In genomic region chrX:80181079-80181478, GRCh38 we compare ENCODE assay signal across 16 cellular contexts.
A peak's percentile ranks its signal among the peaks of the same experiment; 100 is the strongest.
DNase-seq lines count a peak whose midpoint lies in the region; ATAC-seq and TF ChIP-seq lines count a peak whose summit lies in the region.
"Had no signal": no experiment of that assay in that cellular context is flagged by ENCODE, and none has a peak within 500 bp of the region (broad histone marks: within the 10 kb centered on the region; RNA-seq: fewer than 3 reads in every experiment).

No MANE protein-coding gene starts in this region.

- no peaks in the 10 kb centered on the region for H3K36me3 Mint-ChIP-seq in mesothelial cell of epicardium
- H3K36me3 Mint-ChIP-seq in activated T-helper 17 cell treated with anti-CD3 and anti-CD28 coated beads, Interleukin-2, amount 50 U/mL, for 72 hours (ENCODE audit: low read depth): no peaks in the 10 kb centered on the region
- H3K36me3 Mint-ChIP-seq in naive thymus-derived CD4-positive, alpha-beta T cell: no peaks in the 10 kb centered on the region
- H3K36me3 Mint-ChIP-seq: CD14-positive monocyte had no signal

- H3K36me3 ChIP-seq in WERI-Rb-1: no peaks in the 10 kb centered on the region
- H3K36me3 ChIP-seq in naive thymus-derived CD4-positive, alpha-beta T cell (ENCODE audit: control insufficient read depth in 2 of 3, insufficient read depth in 3 of 3, low read length in 3 of 3): no peaks in the 10 kb centered on the region
- H3K36me3 ChIP-seq: adrenal gland, uterus had no signal

- H3K27me3 ChIP-seq in WERI-Rb-1 (ENCODE audit: insufficient read depth, low read depth, severe bottlenecking): no peaks in the 10 kb centered on the region
- H3K27me3 ChIP-seq in naive thymus-derived CD4-positive, alpha-beta T cell (ENCODE audit: control insufficient read depth in 2 of 2, insufficient read depth in 2 of 2, low read length in 2 of 2): no peaks in the 10 kb centered on the region
- H3K27me3 ChIP-seq: adrenal gland, uterus had no signal

- intact Hi-C loops in naive thymus-derived CD4-positive, alpha-beta T cell (cut with micrococcal nuclease): no loop called here

- no peak overlapping the region for H3K27ac ChIP-seq in WERI-Rb-1
- H3K27ac ChIP-seq in naive thymus-derived CD4-positive, alpha-beta T cell (ENCODE audit: low read depth, low read length): no peak overlapping the region
- H3K27ac ChIP-seq: adrenal gland, skin epidermis, uterus had no signal

- H3K4me3 Mint-ChIP-seq in mesothelial cell of epicardium: no peak overlapping the region
- H3K4me3 Mint-ChIP-seq in activated T-helper 17 cell treated with anti-CD3 and anti-CD28 coated beads, Interleukin-2, amount 50 U/mL, for 72 hours: no peak overlapping the region
- H3K4me3 Mint-ChIP-seq in naive thymus-derived CD4-positive, alpha-beta T cell: no peak overlapping the region
- H3K4me3 Mint-ChIP-seq: CD14-positive monocyte had no signal

- peak; percentile 15 for TF ChIP-seq CTCF in GM12865 (IDR thresholded peaks at IDR 0.05; ENCODE audit: insufficient read depth, low read depth, low read length, missing control alignments)
- peak; percentile 52 for TF ChIP-seq CTCF in WERI-Rb-1 (IDR thresholded peaks at IDR 0.05; ENCODE audit: low read depth, low read length)
- TF ChIP-seq CTCF in mesothelial cell of epicardium (IDR thresholded peaks at IDR 0.05; ENCODE audit: unreplicated experiment): peak; percentile 38

- no peak overlapping the region for H3K27ac Mint-ChIP-seq in mesothelial cell of epicardium
- H3K27ac Mint-ChIP-seq in activated T-helper 17 cell treated with anti-CD3 and anti-CD28 coated beads, Interleukin-2, amount 50 U/mL, for 72 hours: no peak overlapping the region
- no peak overlapping the region for H3K27ac Mint-ChIP-seq in naive thymus-derived CD4-positive, alpha-beta T cell
- H3K27ac Mint-ChIP-seq: CD14-positive monocyte had no signal

- DNase-seq in GM12865 (ENCODE audit: low read depth): no peak
- no peak for DNase-seq in WERI-Rb-1
- no peak for DNase-seq in mesothelial cell of epicardium (ENCODE audit: low spot score in 2 of 2, unreplicated experiment in 2 of 2)
- DNase-seq in stimulated activated CD4-positive, alpha-beta T cell treated with anti-CD3 and anti-CD28 coated beads, Interleukin-2, amount 100 ng/mL, for 24 hours: no peak
- DNase-seq in naive thymus-derived CD4-positive, alpha-beta T cell: no peak
- DNase-seq: adrenal gland; cerebellar nuclear complex; GDM1; NCI-H1105; NCI-H345; stimulated activated naive CD4-positive, alpha-beta T cell; uterus had no signal

- H3K9me3 Mint-ChIP-seq in mesothelial cell of epicardium: peaks cover 25% of the 10 kb centered on the region
- no peaks in the 10 kb centered on the region for H3K9me3 Mint-ChIP-seq in activated T-helper 17 cell treated with anti-CD3 and anti-CD28 coated beads, Interleukin-2, amount 50 U/mL, for 72 hours
- peaks cover 0 to 4% (median 0%) of the 10 kb centered on the region in 11 donors for H3K9me3 Mint-ChIP-seq in naive thymus-derived CD4-positive, alpha-beta T cell

- H3K4me3 ChIP-seq in GM12865 (ENCODE audit: low read depth, low read length) (no peak overlapping the region), WERI-Rb-1 (ENCODE audit: low read depth, low read length) (no peak overlapping the region)
- no peak overlapping the region for H3K4me3 ChIP-seq in naive thymus-derived CD4-positive, alpha-beta T cell (ENCODE audit: low read length)
- H3K4me3 ChIP-seq: adrenal gland, skin epidermis, uterus had no signal

- no peaks in the 10 kb centered on the region for H3K4me1 Mint-ChIP-seq in mesothelial cell of epicardium
- no peaks in the 10 kb centered on the region for H3K4me1 Mint-ChIP-seq in activated T-helper 17 cell treated with anti-CD3 and anti-CD28 coated beads, Interleukin-2, amount 50 U/mL, for 72 hours
- H3K4me1 Mint-ChIP-seq in naive thymus-derived CD4-positive, alpha-beta T cell: no peaks in the 10 kb centered on the region
- H3K4me1 Mint-ChIP-seq: CD14-positive monocyte had no signal

- CTCF ChIA-PET in naive thymus-derived CD4-positive, alpha-beta T cell (lab: Charles Lee): no interaction called here

- peak; percentile 49 for ATAC-seq in HG03354 (IDR thresholded peaks at IDR 0.05; ENCODE audit: poor library complexity, severe bottlenecking, unreplicated experiment)
- ATAC-seq in activated T-helper 17 cell treated with anti-CD3 and anti-CD28 coated beads, Interleukin-2, amount 50 U/mL, for 72 hours (replicated peaks): no peak
- ATAC-seq in naive thymus-derived CD4-positive, alpha-beta T cell: no peak

- H3K9me3 ChIP-seq in WERI-Rb-1 (ENCODE audit: severe bottlenecking): no peaks in the 10 kb centered on the region
- H3K9me3 ChIP-seq in naive thymus-derived CD4-positive, alpha-beta T cell (ENCODE audit: control insufficient read depth in 2 of 3, low read length in 3 of 3): no peaks in the 10 kb centered on the region
- H3K9me3 ChIP-seq: adrenal gland, uterus had no signal

- POLR2A ChIA-PET in naive thymus-derived CD4-positive, alpha-beta T cell (lab: Charles Lee): no interaction called here

- H3K27me3 Mint-ChIP-seq in mesothelial cell of epicardium (ENCODE audit: low read depth): no peaks in the 10 kb centered on the region
- H3K27me3 Mint-ChIP-seq in activated T-helper 17 cell treated with anti-CD3 and anti-CD28 coated beads, Interleukin-2, amount 50 U/mL, for 72 hours: no peaks in the 10 kb centered on the region
- H3K27me3 Mint-ChIP-seq in naive thymus-derived CD4-positive, alpha-beta T cell: no peaks in the 10 kb centered on the region

- no peaks in the 10 kb centered on the region for H3K4me1 ChIP-seq in naive thymus-derived CD4-positive, alpha-beta T cell (ENCODE audit: control insufficient read depth in 2 of 2, insufficient read depth in 2 of 2, low read length in 2 of 2)
- H3K4me1 ChIP-seq: adrenal gland, uterus had no signal
